12 cellular contexts compared by ENCODE assay signal in genomic region chr3:151864423-151865101, GRCh38. TPM values are rescaled to one million over a fixed set of nuclear protein-coding genes. Genes with fewer than 3 reads are reported as not detected.
DNase-seq lines count a peak whose midpoint lies in the region; ATAC-seq, FAIRE-seq and TF ChIP-seq lines count a peak whose summit lies in the region.
"Had no signal": no experiment of that assay in that cellular context is flagged by ENCODE, and none has a peak within 500 bp of the region (broad histone marks: within the 10 kb centered on the region; RNA-seq: fewer than 3 reads in every experiment).

No MANE protein-coding gene starts in this region.

- H3K9me3 Mint-ChIP-seq in HFFc6 (0 out of 2 replicates have a peak, but pooled peaks cover 4% of the 10 kb centered on the region), WTC11 (no peaks in the 10 kb centered on the region)

- peaks cover 44% of the 10 kb centered on the region for H3K79me2 ChIP-seq in SK-N-SH (ENCODE audit: insufficient read depth)

- H3K9me2 ChIP-seq in SK-N-SH: no peaks in the 10 kb centered on the region

- H3K4me3 Mint-ChIP-seq in HFFc6 (peak overlapping the region; percentile 38; the same call in 1 of the 2 replicates), WTC11 (no peak overlapping the region)
- H3K4me3 Mint-ChIP-seq: activated naive CD8-positive, alpha-beta T cell treated with anti-CD3 and anti-CD28 coated beads, Interleukin-2, amount 10 ng/mL, durations not matched to agents 7 days and 5 days had no signal

- DNase-seq in A549 (ENCODE audit: low read depth in 1 of 2, low spot score in 1 of 2) (peak in 1 of 2 experiments; percentile 45), HFFc6 (peak; percentile 78), SK-N-SH (no peak), foreskin keratinocyte (peak; percentile 64 to 79), WTC11 (ENCODE audit: low spot score) (no peak), GM10266 (ENCODE audit: extremely low spot score) (no peak)
- DNase-seq: activated CD4-positive, alpha-beta T cell treated with anti-CD3 and anti-CD28 coated beads, Interleukin-2, amount 50 U/mL, for 48 hours; activated naive CD8-positive, alpha-beta T cell treated with anti-CD3 and anti-CD28 coated beads, Interleukin-2, amount 10 ng/mL, durations not matched to agents 7 days and 5 days; C1 segment of cervical spinal cord; gastrocnemius medialis had no signal

- H3K27ac Mint-ChIP-seq in HFFc6: peak overlapping the region; percentile 81
- H3K27ac Mint-ChIP-seq in WTC11: no peak overlapping the region
- H3K27ac Mint-ChIP-seq: activated naive CD8-positive, alpha-beta T cell treated with anti-CD3 and anti-CD28 coated beads, Interleukin-2, amount 10 ng/mL, durations not matched to agents 7 days and 5 days had no signal

- no peaks in the 10 kb centered on the region for H3K36me3 ChIP-seq in SK-N-SH (replicated peaks in 1 of 2; ENCODE audit: control insufficient read depth in 1 of 2, insufficient read depth in 2 of 2, low read length in 1 of 2)
- H3K36me3 ChIP-seq: gastrocnemius medialis had no signal

- H3K4me1 ChIP-seq in A549: peaks cover 52% of the 10 kb centered on the region
- H3K4me1 ChIP-seq in SK-N-SH (ENCODE audit: control insufficient read depth in 1 of 2, insufficient read depth in 2 of 2, low read depth in 1 of 2, low read length in 1 of 2): peaks cover 0 to 27% of the 10 kb centered on the region in 2 experiments; a peak in 2 of 4 replicates
- H3K4me1 ChIP-seq in foreskin keratinocyte: peaks cover 21% of the 10 kb centered on the region
- H3K4me1 ChIP-seq: gastrocnemius medialis had no signal

- H3K4me2 ChIP-seq in A549: peak overlapping the region; percentile 67
- H3K4me2 ChIP-seq in SK-N-SH: 0 out of 2 replicates have a peak overlapping the region, but pooled peaks have one; percentile 28

- TF ChIP-seq CTCF in A549 (IDR thresholded peaks at IDR 0.05): no peak
- TF ChIP-seq CTCF in HFFc6 (IDR thresholded peaks at IDR 0.05): no peak
- no peak for TF ChIP-seq CTCF in SK-N-SH (IDR thresholded peaks at IDR 0.05)
- no peak for TF ChIP-seq CTCF in foreskin keratinocyte (conservative IDR thresholded peaks at IDR 0.05)
- no peak for TF ChIP-seq CTCF in WTC11 (IDR thresholded peaks at IDR 0.05)
- TF ChIP-seq CTCF in GM10266 (IDR thresholded peaks at IDR 0.05; ENCODE audit: control insufficient read depth, insufficient read depth, low read depth, missing control alignments): no peak

- H4K20me1 ChIP-seq in SK-N-SH (ENCODE audit: insufficient read depth): no peaks in the 10 kb centered on the region

- 6% methylated on average over 4 of the region's 4 CpGs for WGBS in A549 (ENCODE audit: missing lambda C conversion rate)
- WGBS in SK-N-SH (ENCODE audit: low lambda C conversion rate): 1% methylated on average over 4 of the region's 4 CpGs

- TF ChIP-seq EP300 in A549 (IDR thresholded peaks at IDR 0.05): peak in 1 of 2 experiments; percentile 28; a peak in 1 of 5 replicates
- TF ChIP-seq EP300 in SK-N-SH (IDR thresholded peaks at IDR 0.05; ENCODE audit: borderline replicate concordance in 1 of 2, low read depth in 1 of 2, low read length in 1 of 2): peak in 1 of 2 experiments; percentile 65; a peak in 2 of 4 replicates

- H3K9ac ChIP-seq in SK-N-SH: peak overlapping the region; percentile 33; the same call in 1 of the 2 replicates

- peaks cover 36% of the 10 kb centered on the region for H3F3A ChIP-seq in SK-N-SH (replicated peaks; ENCODE audit: insufficient read depth)

- H2AFZ ChIP-seq in SK-N-SH (ENCODE audit: low read depth): no peak overlapping the region

- no peaks in the 10 kb centered on the region for H3K27me3 Mint-ChIP-seq in HFFc6 (ENCODE audit: insufficient read depth)
- no peaks in the 10 kb centered on the region for H3K27me3 Mint-ChIP-seq in WTC11 (ENCODE audit: low read depth)

- H3K27ac ChIP-seq in A549: peak overlapping the region; percentile 46 to 75
- peak overlapping the region; percentile 76 to 86; a peak in 3 of 4 replicates for H3K27ac ChIP-seq in SK-N-SH (ENCODE audit: low read depth in 2 of 2, low read length in 1 of 2)
- no peak overlapping the region for H3K27ac ChIP-seq in foreskin keratinocyte
- H3K27ac ChIP-seq: gastrocnemius medialis had no signal

- H3K27me3 ChIP-seq in SK-N-SH (ENCODE audit: insufficient read depth) (no peaks in the 10 kb centered on the region), foreskin keratinocyte (no peaks in the 10 kb centered on the region)
- H3K27me3 ChIP-seq: gastrocnemius medialis had no signal

- peak; percentile 91 for FAIRE-seq in A549 (lab: Jason Lieb, UNC)

- no peak for TF ChIP-seq POLR2A in A549 (IDR thresholded peaks at IDR 0.05; ENCODE audit: low read length)

- POLR2A ChIA-PET in A549 (lab: Yijun Ruan, JAX): no interaction called here
- POLR2A ChIA-PET in SK-N-SH (lab: Yijun Ruan, JAX): no interaction called here
- POLR2A ChIA-PET in WTC11 (lab: Charles Lee): no interaction called here

- no peaks in the 10 kb centered on the region for H3K9me3 ChIP-seq in A549
- no peaks in the 10 kb centered on the region for H3K9me3 ChIP-seq in SK-N-SH
- H3K9me3 ChIP-seq: gastrocnemius medialis had no signal

- no peak overlapping the region for H3K4me3 ChIP-seq in A549
- H3K4me3 ChIP-seq in SK-N-SH (ENCODE audit: low read depth in 2 of 2, low read length in 1 of 2): no peak overlapping the region
- H3K4me3 ChIP-seq: gastrocnemius medialis had no signal

- CTCF ChIA-PET in A549 (lab: Yijun Ruan, JAX) (interaction anchor here (0.6 kb wide), 1 partner anchor 184 kb away, joined by 3 read pairs; no protein-coding TSS in a partner anchor), SK-N-SH (lab: Yijun Ruan, JAX) (no interaction called here), WTC11 (lab: Charles Lee) (no interaction called here)

- H3K4me1 Mint-ChIP-seq in HFFc6 (ENCODE audit: low read depth) (peaks cover 54% of the 10 kb centered on the region), WTC11 (no peaks in the 10 kb centered on the region)
- H3K4me1 Mint-ChIP-seq: activated naive CD8-positive, alpha-beta T cell treated with anti-CD3 and anti-CD28 coated beads, Interleukin-2, amount 10 ng/mL, durations not matched to agents 7 days and 5 days had no signal

- peaks cover 13% of the 10 kb centered on the region for H3K36me3 Mint-ChIP-seq in HFFc6 (ENCODE audit: low read depth)
- no peaks in the 10 kb centered on the region for H3K36me3 Mint-ChIP-seq in WTC11
- H3K36me3 Mint-ChIP-seq: activated naive CD8-positive, alpha-beta T cell treated with anti-CD3 and anti-CD28 coated beads, Interleukin-2, amount 10 ng/mL, durations not matched to agents 7 days and 5 days had no signal

- ATAC-seq in A549: peak in 1 of 2 experiments; percentile 60; a peak in 3 of 6 replicates
- ATAC-seq in foreskin keratinocyte: peak; percentile 39
- ATAC-seq in HG02885 (IDR thresholded peaks at IDR 0.05; ENCODE audit: poor library complexity, unreplicated experiment): no peak
- ATAC-seq in WTC11: no peak
- ATAC-seq in GM19023 (IDR thresholded peaks at IDR 0.05; ENCODE audit: unreplicated experiment): no peak
- ATAC-seq: gastrocnemius medialis had no signal

- TF ChIP-seq RAD21 in A549 (conservative IDR thresholded peaks at IDR 0.05 in 1 of 2, IDR thresholded peaks at IDR 0.05 in 1 of 2): no peak
- no peak for TF ChIP-seq RAD21 in SK-N-SH (IDR thresholded peaks at IDR 0.05; ENCODE audit: low read length)

TF ChIP-seq in A549, 52 proteins besides CTCF, POLR2A, EP300 and RAD21 (continues in another document):
- TF ChIP-seq FOSB (CRISPR knock-in tag; IDR thresholded peaks at IDR 0.05): no peak

TF ChIP-seq in SK-N-SH, 30 proteins besides CTCF, POLR2A, EP300 and RAD21 (continues in another document):
- TF ChIP-seq FOSL2 (IDR thresholded peaks at IDR 0.05; ENCODE audit: borderline replicate concordance, low read depth) (peak; percentile 61), MAX (IDR thresholded peaks at IDR 0.05; ENCODE audit: low read depth) (no peak), TCF12 (IDR thresholded peaks at IDR 0.05) (peak; percentile 27; the same call in 1 of the 2 replicates)

TF ChIP-seq in WTC11, 78 proteins besides CTCF, POLR2A, EP300 and RAD21 (continues in another document):
- TF ChIP-seq PREB (CRISPR knock-in tag; IDR thresholded peaks at IDR 0.05; ENCODE audit: borderline replicate concordance): no peak

RNA-seq across cellular contexts. Expression of gene SUCNR1, which starts 8.9 kb away (rescaled TPM):
- polyA plus RNA-seq in A549 (2011; rRNA removed) (1.4 and 1.6 TPM in 2 replicates), A549 (2017; fragmentation: RNase III; extraction: RNeasy Plus Mini Kit Qiagen cat#74134 plus additional on column Dnase treatment) (0.16 to 0.28 TPM (median 0.27 TPM) in 3 replicates), SK-N-SH (2012; rRNA removed) (1.5 and 2.9 TPM in 2 replicates), foreskin keratinocyte (not detected in 2 replicates)
- polyA plus RNA-seq in A549 (2012; cell fraction: cytosol; rRNA removed): 0.03 TPM in 2 replicates
- 0.02 and 0.13 TPM in 2 replicates for polyA plus RNA-seq in A549 (2012; cell fraction: nucleus; rRNA removed)
- 0.54 and 0.87 TPM in 2 replicates for polyA minus RNA-seq in A549 (2011; rRNA and poly(A)+ RNA removed)
- not detected for total RNA-seq in HFFc6 (2021; fragmentation: NEBNext Ultra II Directional; extraction: Animal tissue kit (Norgen Biotek cat#: 25700))
- polyA plus RNA-seq in SK-N-SH (2012; cell fraction: cytosol; rRNA removed): 3.5 and 4.6 TPM in 2 replicates
- polyA plus RNA-seq in SK-N-SH (2012; cell fraction: nucleus; rRNA removed): 1.1 and 3.5 TPM in 2 replicates
- total RNA-seq in foreskin keratinocyte (not detected in 2 replicates), WTC11 (2021) (not detected in 3 replicates)

RNA-seq across cellular contexts. Expression of gene AADAC, which starts 50.6 kb away (rescaled TPM):
- polyA plus RNA-seq in A549 (2011; rRNA removed): 35.7 and 45.0 TPM in 2 replicates
- polyA plus RNA-seq in A549 (2012; cell fraction: cytosol; rRNA removed): 4.3 TPM in 2 replicates
- 12.7 and 22.0 TPM in 2 replicates for polyA plus RNA-seq in A549 (2012; cell fraction: nucleus; rRNA removed)
- polyA plus RNA-seq in A549 (2017; fragmentation: RNase III; extraction: RNeasy Plus Mini Kit Qiagen cat#74134 plus additional on column Dnase treatment): 12.7 to 17.0 TPM (median 15.3 TPM) in 3 replicates
- polyA minus RNA-seq in A549 (2011; rRNA and poly(A)+ RNA removed): 4.0 and 4.5 TPM in 2 replicates
- not detected for total RNA-seq in HFFc6 (2021; fragmentation: NEBNext Ultra II Directional; extraction: Animal tissue kit (Norgen Biotek cat#: 25700))
- polyA plus RNA-seq in SK-N-SH (2012; rRNA removed): 1.2 and 3.5 TPM in 2 replicates
- 0.39 and 0.64 TPM in 2 replicates for polyA plus RNA-seq in SK-N-SH (2012; cell fraction: cytosol; rRNA removed)
- polyA plus RNA-seq in SK-N-SH (2012; cell fraction: nucleus; rRNA removed): 7.0 and 16.3 TPM in 2 replicates
- total RNA-seq in foreskin keratinocyte: not detected in 2 replicates
- not detected in 2 replicates for polyA plus RNA-seq in foreskin keratinocyte
- 0.11 to 0.32 TPM in 2 of 3 replicates, not detected in the other for total RNA-seq in WTC11 (2021)
- total RNA-seq: activated naive CD8-positive, alpha-beta T cell treated with anti-CD3 and anti-CD28 coated beads, Interleukin-2, amount 10 ng/mL, durations not matched to agents 7 days and 5 days had no signal

Comparison
In these comparisons a context has a peak if more than half of its experiments do, and no peak if none do; other contexts are left out.
1. DNase-seq: peak in HFFc6 (single experiment) and foreskin keratinocyte (2 of 2); none in SK-N-SH (single experiment), WTC11 (single experiment) and GM10266 (single experiment).